ENCODE assay signal across 8 cellular contexts in genomic region chr1:171313835-171314320, GRCh38. TPM values are rescaled to one million over a fixed set of nuclear protein-coding genes. Genes with fewer than 3 reads are reported as not detected.
DNase-seq lines count a peak whose midpoint lies in the region; ATAC-seq and TF ChIP-seq lines count a peak whose summit lies in the region.

A gene with protein sequence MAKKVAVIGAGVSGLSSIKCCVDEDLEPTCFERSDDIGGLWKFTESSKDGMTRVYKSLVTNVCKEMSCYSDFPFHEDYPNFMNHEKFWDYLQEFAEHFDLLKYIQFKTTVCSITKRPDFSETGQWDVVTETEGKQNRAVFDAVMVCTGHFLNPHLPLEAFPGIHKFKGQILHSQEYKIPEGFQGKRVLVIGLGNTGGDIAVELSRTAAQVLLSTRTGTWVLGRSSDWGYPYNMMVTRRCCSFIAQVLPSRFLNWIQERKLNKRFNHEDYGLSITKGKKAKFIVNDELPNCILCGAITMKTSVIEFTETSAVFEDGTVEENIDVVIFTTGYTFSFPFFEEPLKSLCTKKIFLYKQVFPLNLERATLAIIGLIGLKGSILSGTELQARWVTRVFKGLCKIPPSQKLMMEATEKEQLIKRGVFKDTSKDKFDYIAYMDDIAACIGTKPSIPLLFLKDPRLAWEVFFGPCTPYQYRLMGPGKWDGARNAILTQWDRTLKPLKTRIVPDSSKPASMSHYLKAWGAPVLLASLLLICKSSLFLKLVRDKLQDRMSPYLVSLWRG (plus strand): TSS chr1:171314183. CDS start chr1:171319826, 5,643 bp downstream.

- whole genome bisulfite sequencing in lower leg skin, 2 donors: 0 to 1% methylated on average over 10 of the region's 10 CpGs

- ATAC-seq in GM19351 (IDR thresholded peaks at IDR 0.05; ENCODE audit: unreplicated experiment) (peak; percentile 100), HG03520 (IDR thresholded peaks at IDR 0.05; ENCODE audit: unreplicated experiment) (peak; percentile 100)

- peak within 1 kb of the TSS; percentile 76 for H3K27ac Mint-ChIP-seq in activated CD4-positive, alpha-beta T cell treated with anti-CD3 and anti-CD28 coated beads, Interleukin-2, amount 10 ng/mL, durations not matched to agents 24 days and 14 days

- H3K4me1 Mint-ChIP-seq in activated CD4-positive, alpha-beta T cell treated with anti-CD3 and anti-CD28 coated beads, Interleukin-2, amount 10 ng/mL, durations not matched to agents 24 days and 14 days: peaks cover 12% of the 10 kb centered on the region

- H3K9me3 Mint-ChIP-seq in activated CD4-positive, alpha-beta T cell treated with anti-CD3 and anti-CD28 coated beads, Interleukin-2, amount 10 ng/mL, durations not matched to agents 24 days and 14 days: no peaks in the 10 kb centered on the region

- H3K4me3 ChIP-seq in lower leg skin (ENCODE audit: low read depth, poor library complexity, severe bottlenecking): no peak within 1 kb of the TSS

- H3K27ac ChIP-seq in C4-2B: no peak within 1 kb of the TSS

- no peaks in the 10 kb centered on the region for H3K27me3 Mint-ChIP-seq in activated CD4-positive, alpha-beta T cell treated with anti-CD3 and anti-CD28 coated beads, Interleukin-2, amount 10 ng/mL, durations not matched to agents 24 days and 14 days

- TF ChIP-seq CTCF in C4-2B (conservative IDR thresholded peaks at IDR 0.05) (peak; percentile 94), lower leg skin (IDR thresholded peaks at IDR 0.05) (peak in 1 of 3 donors; percentile 49)

- no peak for TF ChIP-seq POLR2A in lower leg skin (IDR thresholded peaks at IDR 0.05)

- peak within 1 kb of the TSS; percentile 75 for H3K4me3 Mint-ChIP-seq in activated CD4-positive, alpha-beta T cell treated with anti-CD3 and anti-CD28 coated beads, Interleukin-2, amount 10 ng/mL, durations not matched to agents 24 days and 14 days

- DNase-seq in NCI-H526 (lab: John Stamatoyannopoulos, UW) (peak; percentile 97 to 99), dermis microvascular lymphatic vessel endothelial cell (ENCODE audit: low read depth in 2 of 2) (peak; percentile 95 to 96), lower leg skin (ENCODE audit: low spot score in 2 of 2) (peak; percentile 95 to 97)
- DNase-seq in activated CD4-positive, alpha-beta T cell treated with anti-CD3 and anti-CD28 coated beads, Interleukin-2, amount 10 ng/mL, durations not matched to agents 24 days and 14 days: peak; percentile 94
- DNase-seq in stimulated activated CD4-positive, alpha-beta T cell treated with anti-CD3 and anti-CD28 coated beads, TNF-alpha, amount 100 ng/mL, for 1 hour (ENCODE audit: low read depth in 3 of 3, low spot score in 1 of 3): peak; percentile 35 to 67 (median 59)

- intact Hi-C loops in activated CD4-positive, alpha-beta T cell treated with anti-CD3 and anti-CD28 coated beads, Interleukin-2, amount 10 ng/mL, durations not matched to agents 24 days and 14 days (cut with micrococcal nuclease): loop anchor here (1.0 to 10.0 kb wide), 5 partner anchors 69 to 779 kb away; partner anchors contain the start of genes GORAB and METTL13
- intact Hi-C loops in lower leg skin (cut with DNase I; ENCODE audit: low total_unique reads): loop anchor here (10.0 kb wide), 1 partner anchor 69 kb away; the partner anchor contains the start of gene FMO1

- no peaks in the 10 kb centered on the region for H3K36me3 Mint-ChIP-seq in activated CD4-positive, alpha-beta T cell treated with anti-CD3 and anti-CD28 coated beads, Interleukin-2, amount 10 ng/mL, durations not matched to agents 24 days and 14 days (ENCODE audit: low read depth)

RNA-seq across cellular contexts. Expression of the gene that starts here (rescaled TPM):
- total RNA-seq in activated CD4-positive, alpha-beta T cell treated with anti-CD3 and anti-CD28 coated beads, Interleukin-2, amount 10 ng/mL, durations not matched to agents 24 days and 14 days: 1.0 and 1.8 TPM in 2 replicates
- 0.51 and 0.63 TPM in 2 replicates for total RNA-seq in dermis microvascular lymphatic vessel endothelial cell
- 1 to 10 TPM; 2.3 to 4.7 (median 3.2) TPM for total RNA-seq in lower leg skin

Comparison
In these comparisons a context has a peak if more than half of its experiments do, and no peak if none do; other contexts are left out.
1. Peak in DNase-seq in dermis microvascular lymphatic vessel endothelial cell; RNA of the gene not detected or under 1 TPM.